ENCODE assay signal across 22 cellular contexts in genomic region chr10:30080161-30080560, GRCh38. TPM values are rescaled to one million over a fixed set of nuclear protein-coding genes. Genes with fewer than 3 reads are reported as not detected.
"Had no signal": no experiment of that assay in that cellular context is flagged by ENCODE, and none has a peak within 500 bp of the region (broad histone marks: within the 10 kb centered on the region; RNA-seq: fewer than 3 reads in every experiment).

No MANE protein-coding gene starts in this region.

- H3K79me2 ChIP-seq: hepatocyte, parathyroid adenoma had no signal

- H3K4me1 ChIP-seq: body of pancreas, lower lobe of right lung, tibial nerve had no signal

- H3K27ac ChIP-seq: body of pancreas, dorsolateral prefrontal cortex, hepatocyte, lower lobe of right lung, neutrophil, parathyroid adenoma, tibial nerve had no signal

- H3K27me3 ChIP-seq: body of pancreas, hepatocyte, tibial nerve had no signal

- H3K9ac ChIP-seq: parathyroid adenoma had no signal

- H2AFZ ChIP-seq: hepatocyte, parathyroid adenoma had no signal

- DNase-seq: activated CD4-positive, alpha-beta T cell treated with anti-CD3 and anti-CD28 coated beads for 48 hours; activated CD4-positive, CD25-positive, alpha-beta regulatory T cell; activated CD8-positive, alpha-beta T cell treated with anti-CD3 and anti-CD28 coated beads for 36 hours; activated naive CD4-positive, alpha-beta T cell; activated T-cell treated with anti-CD3 and anti-CD28 coated beads, Interleukin-2, amount 50 U/mL, for 1 hour; body of pancreas; central memory CD4-positive, alpha-beta T cell; dorsolateral prefrontal cortex; endodermal cell; erythroblast; lower lobe of right lung; stimulated activated CD4-positive, alpha-beta T cell treated with anti-CD3 and anti-CD28 coated beads, Interleukin-12 subunit alpha, Interleukin-12 subunit beta, amount 100 ng/mL, for 4 hours; stimulated activated CD4-positive, alpha-beta T cell treated with anti-CD3 and anti-CD28 coated beads, Interleukin-1b, Interleukin-23, amount 100 ng/mL, for 48 hours; stimulated activated naive CD8-positive, alpha-beta T cell treated with anti-CD3 and anti-CD28 coated beads, Interleukin-15, Interleukin-2, amounts not matched to agents 100 U/mL and 50 U/mL, for 24 hours; T-helper 1 cell; T-helper 9 cell had no signal

- ATAC-seq: activated CD8-positive, alpha-beta T cell treated with anti-CD3 and anti-CD28 coated beads for 36 hours; activated T-helper 17 cell treated with anti-CD3 and anti-CD28 coated beads, Interleukin-2, amount 50 U/mL, for 72 hours; body of pancreas; lower lobe of right lung; natural killer cell treated with Interleukin-12 subunit alpha and Interleukin-12 subunit beta and Interleukin-15 and Interleukin-18, amount 100 ng/mL, for 72 hours; stimulated activated naive CD8-positive, alpha-beta T cell treated with anti-CD3 and anti-CD28 coated beads, Interleukin-15, Interleukin-2, amounts not matched to agents 100 U/mL and 50 U/mL, for 24 hours had no signal

- H3K9me3 ChIP-seq: body of pancreas, lower lobe of right lung, neutrophil, tibial nerve had no signal

- H3K4me2 ChIP-seq: hepatocyte had no signal

- H3K4me3 ChIP-seq: body of pancreas, dorsolateral prefrontal cortex, hepatocyte, lower lobe of right lung, tibial nerve had no signal

- H3K36me3 ChIP-seq: lower lobe of right lung, neutrophil, tibial nerve had no signal

RNA-seq across cellular contexts. Expression of gene JCAD, which starts 20.8 kb away (rescaled TPM):
- total RNA-seq: activated CD8-positive, alpha-beta T cell treated with anti-CD3 and anti-CD28 coated beads for 36 hours had no signal
